In genomic region chr2:128317186-128317897, GRCh38 we compare ENCODE assay signal across 8 cellular contexts. TPM values are rescaled to one million over a fixed set of nuclear protein-coding genes. Genes with fewer than 3 reads are reported as not detected.
DNase-seq lines count a peak whose midpoint lies in the region; ATAC-seq and TF ChIP-seq lines count a peak whose summit lies in the region.

No MANE protein-coding gene starts in this region.

- no peak for ATAC-seq in CD4-positive, CD25-positive, alpha-beta regulatory T cell (ENCODE audit: low read depth in 2 of 2)
- peak; percentile 50 for ATAC-seq in HG03175 (IDR thresholded peaks at IDR 0.05; ENCODE audit: unreplicated experiment)

- H3K9me3 ChIP-seq in CD4-positive, CD25-positive, alpha-beta regulatory T cell (ENCODE audit: control insufficient read depth in 2 of 2, low read length in 2 of 2): no peaks in the 10 kb centered on the region

- peaks cover 42% of the 10 kb centered on the region for H3K4me1 ChIP-seq in CD4-positive, CD25-positive, alpha-beta regulatory T cell (ENCODE audit: control insufficient read depth, insufficient read depth, low read length, poor library complexity, severe bottlenecking)

- H3K27ac ChIP-seq in CD4-positive, CD25-positive, alpha-beta regulatory T cell (ENCODE audit: insufficient read depth, low read length, poor library complexity, severe bottlenecking): no peak overlapping the region

- peaks cover 13% of the 10 kb centered on the region for H3K27me3 Mint-ChIP-seq in CD4-positive, CD25-positive, alpha-beta regulatory T cell
- no peaks in the 10 kb centered on the region for H3K27me3 Mint-ChIP-seq in mesothelial cell of epicardium (ENCODE audit: low read depth)
- peaks cover 4% of the 10 kb centered on the region for H3K27me3 Mint-ChIP-seq in type B pancreatic cell

- peak; percentile 22 for TF ChIP-seq POLR2A in GM19099 (IDR thresholded peaks at IDR 0.05; ENCODE audit: extremely low read depth, insufficient read length, low read depth)
- 0 out of 2 replicates have a peak, but pooled peaks have one; percentile 22 for TF ChIP-seq POLR2A in Raji (IDR thresholded peaks at IDR 0.05; ENCODE audit: insufficient read depth, low read depth, low read length)

- no peaks in the 10 kb centered on the region for H3K36me3 Mint-ChIP-seq in CD4-positive, CD25-positive, alpha-beta regulatory T cell
- H3K36me3 Mint-ChIP-seq in mesothelial cell of epicardium (peaks cover 4% of the 10 kb centered on the region), type B pancreatic cell (peaks cover 3% of the 10 kb centered on the region)

- no peaks in the 10 kb centered on the region for H3K27me3 ChIP-seq in CD4-positive, CD25-positive, alpha-beta regulatory T cell (ENCODE audit: control insufficient read depth, insufficient read depth, low read length)

- H3K36me3 ChIP-seq in CD4-positive, CD25-positive, alpha-beta regulatory T cell (ENCODE audit: control insufficient read depth, insufficient read depth, low read length): no peaks in the 10 kb centered on the region

- peak overlapping the region in 1 of 3 donors; percentile 56 for H3K27ac Mint-ChIP-seq in CD4-positive, CD25-positive, alpha-beta regulatory T cell
- H3K27ac Mint-ChIP-seq in mesothelial cell of epicardium: peak overlapping the region; percentile 81
- H3K27ac Mint-ChIP-seq in type B pancreatic cell: peak overlapping the region; percentile 81

- peak overlapping the region; percentile 78 to 92 (median 87) for H3K4me3 Mint-ChIP-seq in CD4-positive, CD25-positive, alpha-beta regulatory T cell
- H3K4me3 Mint-ChIP-seq in mesothelial cell of epicardium (peak overlapping the region; percentile 93), type B pancreatic cell (peak overlapping the region; percentile 94)

- no peak overlapping the region for H3K4me3 ChIP-seq in CD4-positive, CD25-positive, alpha-beta regulatory T cell (ENCODE audit: low read depth, low read length)

- H3K4me1 Mint-ChIP-seq in CD4-positive, CD25-positive, alpha-beta regulatory T cell: peaks cover 0 to 55% (median 23%) of the 10 kb centered on the region in 4 donors
- H3K4me1 Mint-ChIP-seq in mesothelial cell of epicardium (peaks cover 58% of the 10 kb centered on the region), type B pancreatic cell (ENCODE audit: unreplicated experiment) (peaks cover 38% of the 10 kb centered on the region)

- TF ChIP-seq CTCF in mesothelial cell of epicardium (IDR thresholded peaks at IDR 0.05; ENCODE audit: unreplicated experiment): no peak
- TF ChIP-seq CTCF in type B pancreatic cell (conservative IDR thresholded peaks at IDR 0.05): no peak

- peak in 2 of 3 donors; percentile 10 to 32 for DNase-seq in CD4-positive, CD25-positive, alpha-beta regulatory T cell
- DNase-seq in dermis blood vessel endothelial cell (peak; percentile 21), mesothelial cell of epicardium (ENCODE audit: low spot score in 2 of 2, unreplicated experiment in 2 of 2) (peak; percentile 20 to 46), type B pancreatic cell (ENCODE audit: extremely low spot score, unreplicated experiment) (peak; percentile 72), amygdala (lab: John Stamatoyannopoulos, UW) (no peak)

- H3K9me3 Mint-ChIP-seq in CD4-positive, CD25-positive, alpha-beta regulatory T cell: no peaks in the 10 kb centered on the region
- H3K9me3 Mint-ChIP-seq in mesothelial cell of epicardium (no peaks in the 10 kb centered on the region), type B pancreatic cell (no peaks in the 10 kb centered on the region)

RNA-seq across cellular contexts. Expression of gene HS6ST1, which starts 1.3 kb away (rescaled TPM):
- total RNA-seq in CD4-positive, CD25-positive, alpha-beta regulatory T cell: 7.6 TPM
- polyA plus RNA-seq in CD4-positive, CD25-positive, alpha-beta regulatory T cell: 1 to 10 TPM; 1.1 to 1.8 (median 1.3) TPM
- total RNA-seq in dermis blood vessel endothelial cell: 20.2 and 27.1 TPM in 2 replicates
- total RNA-seq in mesothelial cell of epicardium: 139 to 141 TPM (median 141 TPM) in 3 replicates
- total RNA-seq in type B pancreatic cell (ENCODE audit: low replicate concordance): 64.9 and 75.2 TPM in 2 replicates

Comparison
In these comparisons a context has a peak if more than half of its experiments do, and no peak if none do; other contexts are left out.
1. DNase-seq: peak in CD4-positive, CD25-positive, alpha-beta regulatory T cell (2 of 3), dermis blood vessel endothelial cell (single experiment), mesothelial cell of epicardium (2 of 2) and type B pancreatic cell (single experiment); none in amygdala (0 of 56).
2. Peak in every context shown above with its lines, with median percentiles within 50 percentile points of each other: H3K4me3 Mint-ChIP-seq.